In the genomic region with DNA sequence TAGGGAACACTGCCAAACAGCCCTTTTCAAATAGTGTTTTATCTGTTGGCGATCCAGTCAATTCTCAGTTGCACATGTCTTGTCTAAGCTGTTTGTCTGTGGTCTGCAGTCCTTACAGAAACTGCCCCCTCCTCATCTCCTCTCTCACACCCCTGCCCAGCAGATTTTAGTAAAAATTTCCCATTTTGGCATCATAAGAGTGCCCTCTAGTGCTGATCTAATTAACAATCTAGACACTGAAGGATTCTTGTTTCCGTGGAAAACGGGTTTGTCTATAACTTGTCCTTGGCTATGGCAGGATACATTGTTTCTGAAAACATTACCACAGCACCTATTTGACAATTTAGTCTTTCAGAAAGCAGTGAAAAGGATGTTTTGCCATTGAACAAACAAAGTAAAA, we compare ENCODE assay signal across 17 cellular contexts.
DNase-seq lines count a peak whose midpoint lies in the region; ATAC-seq and TF ChIP-seq lines count a peak whose summit lies in the region.
"Had no signal": no experiment of that assay in that cellular context is flagged by ENCODE, and none has a peak within 500 bp of the region (broad histone marks: within the 10 kb centered on the region; RNA-seq: fewer than 3 reads in every experiment).

No MANE protein-coding gene starts in this region.

- peaks cover 5% of the 10 kb centered on the region for H3K9me3 Mint-ChIP-seq in chondrocyte (ENCODE audit: low read depth)
- H3K9me3 Mint-ChIP-seq in nephron progenitor cell: peaks cover 3% of the 10 kb centered on the region
- no peaks in the 10 kb centered on the region for H3K9me3 Mint-ChIP-seq in activated T-helper 2 cell treated with anti-CD3 and anti-CD28 coated beads, Interferon-gamma antibody, Interleukin-2, Interleukin-4, amounts not matched to agents 10 μg/mL and 5 μg/mL and 100 μg/mL, durations not matched to agents 14 hours and 24 hours and 36 hours
- H3K9me3 Mint-ChIP-seq: central memory CD8-positive, alpha-beta T cell had no signal

- H3K9ac ChIP-seq in Loucy (ENCODE audit: low read depth, low read length, poor library complexity, severe bottlenecking): no peak overlapping the region
- H3K9ac ChIP-seq: parathyroid adenoma had no signal

- H3K9me3 ChIP-seq in Loucy (ENCODE audit: insufficient read depth, low read depth, low read length): no peaks in the 10 kb centered on the region
- H3K9me3 ChIP-seq in gastrocnemius medialis: no peaks in the 10 kb centered on the region

- H3K4me1 Mint-ChIP-seq in chondrocyte (ENCODE audit: low read depth) (peaks cover 17% of the 10 kb centered on the region), nephron progenitor cell (peaks cover 36% of the 10 kb centered on the region)
- no peaks in the 10 kb centered on the region for H3K4me1 Mint-ChIP-seq in activated T-helper 2 cell treated with anti-CD3 and anti-CD28 coated beads, Interferon-gamma antibody, Interleukin-2, Interleukin-4, amounts not matched to agents 10 μg/mL and 5 μg/mL and 100 μg/mL, durations not matched to agents 14 hours and 24 hours and 36 hours (ENCODE audit: low read depth)
- H3K4me1 Mint-ChIP-seq: activated CD4-positive, alpha-beta T cell treated with anti-CD3 and anti-CD28 coated beads for 36 hours; central memory CD8-positive, alpha-beta T cell had no signal

- H3K79me2 ChIP-seq in Loucy (ENCODE audit: insufficient read depth, low read length): no peaks in the 10 kb centered on the region
- H3K79me2 ChIP-seq: parathyroid adenoma had no signal

- H3K27me3 ChIP-seq in Loucy (ENCODE audit: insufficient read depth, low read length, poor library complexity, severe bottlenecking): no peaks in the 10 kb centered on the region
- H3K27me3 ChIP-seq in gastrocnemius medialis: no peaks in the 10 kb centered on the region

- H4K20me1 ChIP-seq in Loucy (ENCODE audit: insufficient read depth, low read length, poor library complexity, severe bottlenecking): no peaks in the 10 kb centered on the region

- H3F3A ChIP-seq in Loucy (ENCODE audit: low read depth): no peaks in the 10 kb centered on the region

- H3K4me3 ChIP-seq in Loucy (ENCODE audit: low read length, poor library complexity, severe bottlenecking) (no peak overlapping the region), gastrocnemius medialis (no peak overlapping the region)
- H3K4me3 ChIP-seq: SK-N-MC, stomach had no signal

- peaks cover 11% of the 10 kb centered on the region for H3K4me1 ChIP-seq in Loucy (ENCODE audit: insufficient read depth, low read length, poor library complexity, severe bottlenecking)
- H3K4me1 ChIP-seq in gastrocnemius medialis: no peaks in the 10 kb centered on the region
- H3K4me1 ChIP-seq: parathyroid adenoma, stomach had no signal

- no peak overlapping the region for H3K27ac ChIP-seq in gastrocnemius medialis
- H3K27ac ChIP-seq: HL-60, parathyroid adenoma, SK-N-MC, stomach had no signal

- in situ Hi-C loops in gastrocnemius medialis (cut with MboI; ENCODE audit: low sequenced_read_pairs in 4 of 4): no loop called here

- intact Hi-C loops in gastrocnemius medialis (cut with DNase I; ENCODE audit: low total_unique reads): no loop called here
- intact Hi-C loops in activated T-helper 2 cell treated with anti-CD3 and anti-CD28 coated beads, Interferon-gamma antibody, Interleukin-2, Interleukin-4, amounts not matched to agents 10 μg/mL and 5 μg/mL and 100 μg/mL, durations not matched to agents 14 hours and 24 hours and 36 hours (cut with micrococcal nuclease): no loop called here

- ATAC-seq in GM18858 (IDR thresholded peaks at IDR 0.05; ENCODE audit: unreplicated experiment): no peak
- no peak for ATAC-seq in gastrocnemius medialis
- ATAC-seq: activated CD4-positive, alpha-beta T cell treated with anti-CD3 and anti-CD28 coated beads for 36 hours had no signal

- no peak for TF ChIP-seq POLR2A in gastrocnemius medialis (IDR thresholded peaks at IDR 0.05)

- no peaks in the 10 kb centered on the region for H3K9me2 ChIP-seq in Loucy (replicated peaks; ENCODE audit: low read depth, low read length)

- no peak overlapping the region for H2AFZ ChIP-seq in Loucy (ENCODE audit: low read length)
- H2AFZ ChIP-seq: parathyroid adenoma had no signal

- DNase-seq in GM03348 (ENCODE audit: low spot score): peak; percentile 16
- no peak for DNase-seq in chondrocyte (ENCODE audit: low spot score)
- DNase-seq in nephron progenitor cell: no peak
- DNase-seq in NCI-H510A (lab: John Stamatoyannopoulos, UW): no peak
- no peak for DNase-seq in gastrocnemius medialis
- DNase-seq in activated T-helper 2 cell treated with anti-CD3 and anti-CD28 coated beads, Interferon-gamma antibody, Interleukin-2, Interleukin-4, amounts not matched to agents 10 μg/mL and 5 μg/mL and 100 μg/mL, durations not matched to agents 14 hours and 24 hours and 36 hours (ENCODE audit: low spot score): no peak
- DNase-seq: activated CD4-positive, alpha-beta T cell treated with anti-CD3 and anti-CD28 coated beads for 36 hours; Calu3; NCI-H524 treated with DMSO at 0.1 percent for 48 hours; stimulated activated CD4-positive, alpha-beta T cell treated with anti-CD3 and anti-CD28 coated beads, Interleukin-4, amount 100 ng/mL, for 4 hours; stomach had no signal

- TF ChIP-seq CTCF in Loucy (conservative IDR thresholded peaks at IDR 0.05; ENCODE audit: low read length): peak; percentile 57
- peak; percentile 79 for TF ChIP-seq CTCF in chondrocyte (IDR thresholded peaks at IDR 0.05)
- TF ChIP-seq CTCF in nephron progenitor cell (IDR thresholded peaks at IDR 0.05): peak; percentile 32
- no peak for TF ChIP-seq CTCF in gastrocnemius medialis (IDR thresholded peaks at IDR 0.05 in 4 of 5, conservative IDR thresholded peaks at IDR 0.05 in 1 of 5)

- H3K36me3 ChIP-seq in Loucy (ENCODE audit: insufficient read depth, low read length) (no peaks in the 10 kb centered on the region), gastrocnemius medialis (no peaks in the 10 kb centered on the region)
- H3K36me3 ChIP-seq: stomach had no signal

- H3K27me3 Mint-ChIP-seq in chondrocyte (ENCODE audit: low read depth) (no peaks in the 10 kb centered on the region), nephron progenitor cell (ENCODE audit: low read depth, poor library complexity) (peaks cover 6% of the 10 kb centered on the region)
- peaks cover 2% of the 10 kb centered on the region for H3K27me3 Mint-ChIP-seq in activated T-helper 2 cell treated with anti-CD3 and anti-CD28 coated beads, Interferon-gamma antibody, Interleukin-2, Interleukin-4, amounts not matched to agents 10 μg/mL and 5 μg/mL and 100 μg/mL, durations not matched to agents 14 hours and 24 hours and 36 hours (ENCODE audit: low read depth)
- H3K27me3 Mint-ChIP-seq: activated CD4-positive, alpha-beta T cell treated with anti-CD3 and anti-CD28 coated beads for 36 hours; central memory CD8-positive, alpha-beta T cell had no signal

- H3K4me3 Mint-ChIP-seq in chondrocyte (ENCODE audit: unreplicated experiment) (no peak overlapping the region), nephron progenitor cell (no peak overlapping the region)
- H3K4me3 Mint-ChIP-seq in activated T-helper 2 cell treated with anti-CD3 and anti-CD28 coated beads, Interferon-gamma antibody, Interleukin-2, Interleukin-4, amounts not matched to agents 10 μg/mL and 5 μg/mL and 100 μg/mL, durations not matched to agents 14 hours and 24 hours and 36 hours (ENCODE audit: low read depth): no peak overlapping the region
- H3K4me3 Mint-ChIP-seq: activated CD4-positive, alpha-beta T cell treated with anti-CD3 and anti-CD28 coated beads for 36 hours; central memory CD8-positive, alpha-beta T cell had no signal

- H3K27ac Mint-ChIP-seq in chondrocyte (ENCODE audit: unreplicated experiment): no peak overlapping the region
- no peak overlapping the region for H3K27ac Mint-ChIP-seq in nephron progenitor cell
- H3K27ac Mint-ChIP-seq in activated T-helper 2 cell treated with anti-CD3 and anti-CD28 coated beads, Interferon-gamma antibody, Interleukin-2, Interleukin-4, amounts not matched to agents 10 μg/mL and 5 μg/mL and 100 μg/mL, durations not matched to agents 14 hours and 24 hours and 36 hours: no peak overlapping the region
- H3K27ac Mint-ChIP-seq: activated CD4-positive, alpha-beta T cell treated with anti-CD3 and anti-CD28 coated beads for 36 hours had no signal

- H3K36me3 Mint-ChIP-seq in chondrocyte (ENCODE audit: low read depth) (no peaks in the 10 kb centered on the region), nephron progenitor cell (ENCODE audit: low read depth) (no peaks in the 10 kb centered on the region)
- H3K36me3 Mint-ChIP-seq in activated T-helper 2 cell treated with anti-CD3 and anti-CD28 coated beads, Interferon-gamma antibody, Interleukin-2, Interleukin-4, amounts not matched to agents 10 μg/mL and 5 μg/mL and 100 μg/mL, durations not matched to agents 14 hours and 24 hours and 36 hours (ENCODE audit: low read depth): no peaks in the 10 kb centered on the region

- no peak overlapping the region for H3K4me2 ChIP-seq in Loucy (ENCODE audit: low read depth, low read length, poor library complexity, severe bottlenecking)

Comparison
In these comparisons a context has a peak if more than half of its experiments do, and no peak if none do; other contexts are left out.
1. CTCF ChIP-seq: peak in Loucy (single experiment), chondrocyte (single experiment) and nephron progenitor cell (single experiment); none in gastrocnemius medialis (0 of 5).